ENCODE assay signal across 19 cellular contexts in the genomic region with DNA sequence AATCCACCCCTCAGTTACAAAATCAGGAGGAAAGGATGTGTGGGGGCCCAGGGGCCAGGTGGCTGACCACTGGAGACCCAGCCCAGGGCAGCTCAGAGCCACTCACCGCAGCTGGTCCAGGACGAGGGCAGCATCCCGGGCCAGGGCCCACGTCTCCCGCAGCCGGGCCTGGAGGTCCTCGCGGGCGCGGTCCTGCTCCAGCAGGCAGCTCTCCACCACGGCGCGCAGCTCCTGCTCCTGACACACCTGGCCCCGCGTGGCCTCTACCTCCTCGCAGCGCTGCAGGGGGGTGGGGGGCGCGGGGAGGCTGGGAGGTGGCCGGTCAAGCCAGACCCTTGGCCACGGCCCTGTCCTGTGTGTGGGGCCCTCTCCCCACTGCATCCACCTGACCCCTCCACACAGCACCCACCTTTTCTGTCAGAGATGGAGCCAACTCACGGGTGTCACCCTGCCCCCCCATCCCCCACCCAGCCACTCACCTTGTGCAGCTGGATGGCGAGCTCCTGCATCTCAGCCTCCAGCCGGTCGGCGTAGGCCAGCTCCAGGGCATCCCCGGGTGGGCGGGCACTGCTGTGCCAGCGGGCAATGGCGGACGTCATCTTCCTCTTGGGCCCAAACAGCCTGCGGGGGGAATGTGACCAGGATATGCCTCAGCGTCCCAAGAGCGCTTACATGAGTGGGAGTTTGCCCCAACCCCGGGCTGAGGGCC. TPM values are rescaled to one million over a fixed set of nuclear protein-coding genes. Genes with fewer than 3 reads are reported as not detected.
DNase-seq lines count a peak whose midpoint lies in the region; ATAC-seq, FAIRE-seq and TF ChIP-seq lines count a peak whose summit lies in the region.
"Had no signal": no experiment of that assay in that cellular context is flagged by ENCODE, and none has a peak within 500 bp of the region (broad histone marks: within the 10 kb centered on the region; RNA-seq: fewer than 3 reads in every experiment).

No MANE protein-coding gene starts in this region.

- WGBS in SK-N-SH (ENCODE audit: low lambda C conversion rate), result 95% methylated on average over 19 of the region's 35 CpGs
- 90 to 95% (median 93%) methylated on average over 19 to 35 of the region's 35 CpGs for WGBS in spleen, 5 donors

- peaks cover 0 to 14% of the 10 kb centered on the region in 2 experiments; a peak in 1 of 4 replicates for H3K4me1 ChIP-seq in SK-N-SH (ENCODE audit: control insufficient read depth in 1 of 2, insufficient read depth in 2 of 2, low read depth in 1 of 2, low read length in 1 of 2)
- H3K4me1 ChIP-seq in RWPE2 (ENCODE audit: insufficient read depth, poor library complexity, severe bottlenecking), result no peaks in the 10 kb centered on the region
- H3K4me1 ChIP-seq in kidney (ENCODE audit: control insufficient read depth in 1 of 2, insufficient read depth in 1 of 2, low read depth in 1 of 2, low read length in 2 of 2), result peaks cover 19 to 35% of the 10 kb centered on the region in 2 donors
- peaks cover 4 to 24% (median 20%) of the 10 kb centered on the region in 6 donors for H3K4me1 ChIP-seq in spleen

- H3K4me3 ChIP-seq in SK-N-SH (ENCODE audit: low read depth in 2 of 2, low read length in 1 of 2) (no peak overlapping the region), RWPE2 (ENCODE audit: severe bottlenecking) (no peak overlapping the region), kidney (ENCODE audit: low read length in 2 of 2) (no peak overlapping the region), spleen (no peak overlapping the region)
- H3K4me3 ChIP-seq: MG63 had no signal

- no peaks in the 10 kb centered on the region for H4K20me1 ChIP-seq in SK-N-SH (ENCODE audit: insufficient read depth)

- no peak for FAIRE-seq in kidney (lab: Jason Lieb, UNC)

- H3K27ac Mint-ChIP-seq in glutamatergic neuron (ENCODE audit: unreplicated experiment), result no peak overlapping the region
- H3K27ac Mint-ChIP-seq: H9 had no signal

- TF ChIP-seq RAD21 in SK-N-SH (IDR thresholded peaks at IDR 0.05; ENCODE audit: low read length), result no peak

- DNase-seq in SK-N-SH (peak; percentile 32), RWPE2 (ENCODE audit: low spot score) (peak; percentile 66), kidney (peak; percentile 77), spleen (peak; percentile 73), glutamatergic neuron (no peak), NCI-H345 treated with DMSO at 0.1 percent for 48 hours (lab: John Stamatoyannopoulos, UW; ENCODE audit: unreplicated experiment) (no peak), G401 (ENCODE audit: low spot score) (no peak)
- DNase-seq: C1 segment of cervical spinal cord, DND-41, GDM1, H9, Karpas-422, MG63, NCI-H2227 treated with DMSO at 0.1 percent for 48 hours, NCI-H524 treated with DMSO at 0.1 percent for 48 hours, SHP77 had no signal

- intact Hi-C loops in kidney (cut with DNase I), result no loop called here
- intact Hi-C loops in spleen (cut with DNase I; ENCODE audit: low total_unique reads), result no loop called here

- TF ChIP-seq CTCF in SK-N-SH (IDR thresholded peaks at IDR 0.05), result no peak
- no peak for TF ChIP-seq CTCF in RWPE2 (IDR thresholded peaks at IDR 0.05; ENCODE audit: poor library complexity, severe bottlenecking)
- no peak for TF ChIP-seq CTCF in kidney (IDR thresholded peaks at IDR 0.05; ENCODE audit: borderline replicate concordance, extremely low read depth, insufficient read depth)
- TF ChIP-seq CTCF in spleen (IDR thresholded peaks at IDR 0.05 in 8 of 11, conservative IDR thresholded peaks at IDR 0.05 in 3 of 11), result no peak
- no peak for TF ChIP-seq CTCF in glutamatergic neuron (IDR thresholded peaks at IDR 0.05; ENCODE audit: partially characterized antibody, unreplicated experiment)

- peaks cover 11% of the 10 kb centered on the region for H3K79me2 ChIP-seq in SK-N-SH (ENCODE audit: insufficient read depth)

- H3F3A ChIP-seq in SK-N-SH (replicated peaks; ENCODE audit: insufficient read depth), result peaks cover 13% of the 10 kb centered on the region

- TF ChIP-seq EP300 in SK-N-SH (IDR thresholded peaks at IDR 0.05; ENCODE audit: borderline replicate concordance in 1 of 2, low read depth in 1 of 2, low read length in 1 of 2), result no peak

- no peak for TF ChIP-seq POLR2A in spleen (IDR thresholded peaks at IDR 0.05)

- no peak overlapping the region for H3K4me3 Mint-ChIP-seq in glutamatergic neuron (ENCODE audit: unreplicated experiment)
- H3K4me3 Mint-ChIP-seq: H9 had no signal

- H3K9ac ChIP-seq in SK-N-SH, result no peak overlapping the region
- no peak overlapping the region for H3K9ac ChIP-seq in kidney (ENCODE audit: low read length in 2 of 2)

- H3K27me3 ChIP-seq in SK-N-SH (ENCODE audit: insufficient read depth), result no peaks in the 10 kb centered on the region
- H3K27me3 ChIP-seq in RWPE2 (ENCODE audit: insufficient read depth, poor library complexity, severe bottlenecking), result no peaks in the 10 kb centered on the region
- H3K27me3 ChIP-seq in spleen (replicated peaks in 1 of 7), result no peaks in the 10 kb centered on the region
- H3K27me3 ChIP-seq: MG63 had no signal

- H3K36me3 ChIP-seq in SK-N-SH (replicated peaks in 1 of 2; ENCODE audit: control insufficient read depth in 1 of 2, insufficient read depth in 2 of 2, low read length in 1 of 2) (peaks cover 13 to 76% of the 10 kb centered on the region in 2 experiments), RWPE2 (ENCODE audit: low read depth) (peaks cover 47% of the 10 kb centered on the region), kidney (ENCODE audit: control insufficient read depth in 1 of 2, insufficient read depth in 2 of 2, low read length in 2 of 2) (peaks cover 16 to 35% of the 10 kb centered on the region in 2 donors), spleen (peaks cover 0 to 86% (median 69%) of the 10 kb centered on the region in 6 donors)

- H3K27me3 Mint-ChIP-seq in glutamatergic neuron (ENCODE audit: unreplicated experiment), result peaks cover 10% of the 10 kb centered on the region

- H3K4me2 ChIP-seq in SK-N-SH, result no peak overlapping the region

- ATAC-seq in SK-N-SH treated with all-trans-retinoic acid at 6 μM for 48 hours (no peak), RWPE2 (ENCODE audit: low read depth) (no peak)
- ATAC-seq: Panc1 had no signal

- H3K36me3 Mint-ChIP-seq in glutamatergic neuron (ENCODE audit: unreplicated experiment), result peaks cover 7% of the 10 kb centered on the region

- H2AFZ ChIP-seq in SK-N-SH (ENCODE audit: low read depth), result no peak overlapping the region

- CTCF ChIA-PET in SK-N-SH (lab: Yijun Ruan, JAX), result no interaction called here

- no peaks in the 10 kb centered on the region for H3K9me2 ChIP-seq in SK-N-SH

- H3K27ac ChIP-seq in SK-N-SH (ENCODE audit: low read depth in 2 of 2, low read length in 1 of 2) (no peak overlapping the region), RWPE2 (ENCODE audit: poor library complexity, severe bottlenecking) (no peak overlapping the region), kidney (ENCODE audit: low read depth in 2 of 2, low read length in 2 of 2) (no peak overlapping the region), spleen (no peak overlapping the region)
- H3K27ac ChIP-seq: 22Rv1 had no signal

- H3K9me3 ChIP-seq in SK-N-SH (no peaks in the 10 kb centered on the region), RWPE2 (ENCODE audit: severe bottlenecking) (no peaks in the 10 kb centered on the region), kidney (ENCODE audit: control insufficient read depth in 1 of 2, low read length in 2 of 2) (no peaks in the 10 kb centered on the region), spleen (no peaks in the 10 kb centered on the region)
- H3K9me3 ChIP-seq: MG63 had no signal

- H3K4me1 Mint-ChIP-seq in glutamatergic neuron (ENCODE audit: low read depth, unreplicated experiment), result no peaks in the 10 kb centered on the region
- H3K4me1 Mint-ChIP-seq: H9 had no signal

- POLR2A ChIA-PET in SK-N-SH (lab: Yijun Ruan, JAX), result interaction anchor here (0.6 to 1.1 kb wide), 2 partner anchors 123 to 137 kb away, joined by 3 to 4 read pairs; no protein-coding TSS in a partner anchor

- in situ Hi-C loops in G401 (cut with HindIII; ENCODE audit: low sequenced_read_pairs), result loop anchor here (25.0 kb wide), 1 partner anchor 186 kb away; no protein-coding TSS in a partner anchor

- peaks cover 13% of the 10 kb centered on the region for H3K9me3 Mint-ChIP-seq in glutamatergic neuron (ENCODE audit: unreplicated experiment)
- H3K9me3 Mint-ChIP-seq: H9 had no signal

TF ChIP-seq in SK-N-SH, 30 proteins besides CTCF, POLR2A, EP300 and RAD21 (continues in another document):
- TF ChIP-seq, protein P1, sequence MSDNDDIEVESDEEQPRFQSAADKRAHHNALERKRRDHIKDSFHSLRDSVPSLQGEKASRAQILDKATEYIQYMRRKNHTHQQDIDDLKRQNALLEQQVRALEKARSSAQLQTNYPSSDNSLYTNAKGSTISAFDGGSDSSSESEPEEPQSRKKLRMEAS (IDR thresholded peaks at IDR 0.05; ENCODE audit: low read depth), result no peak

TF ChIP-seq in SK-N-SH treated with all-trans-retinoic acid at 6 μM for 48 hours, 23 proteins besides CTCF, POLR2A, EP300 and RAD21 (continues in another document):
- TF ChIP-seq TCF4 (CRISPR knock-in tag; IDR thresholded peaks at IDR 0.05; ENCODE audit: borderline replicate concordance), result no peak
- no peak for TF ChIP-seq BACH2 (CRISPR knock-in tag; IDR thresholded peaks at IDR 0.05; ENCODE audit: borderline replicate concordance)

RNA-seq across cellular contexts. Expression of a gene that starts 5.1 kb away (rescaled TPM):
- polyA plus RNA-seq in SK-N-SH (2012; rRNA removed), result 45.8 and 45.9 TPM in 2 replicates
- polyA plus RNA-seq in SK-N-SH (2012; cell fraction: cytosol; rRNA removed), result 28.8 and 35.6 TPM in 2 replicates
- 52.3 and 65.9 TPM in 2 replicates for polyA plus RNA-seq in SK-N-SH (2012; cell fraction: nucleus; rRNA removed)
- total RNA-seq in kidney, result 30.6 TPM
- polyA plus RNA-seq in kidney (ENCODE audit: insufficient read depth, low read depth, low replicate concordance), result 69.4 TPM
- total RNA-seq in spleen, result 10 to 100 TPM; 26.2 to 37.4 (median 27.6) TPM
- 10 to 100 TPM; 29.0 to 47.2 (median 38.8) TPM for polyA plus RNA-seq in spleen
- 34.3 TPM for total RNA-seq in glutamatergic neuron (ENCODE audit: unreplicated experiment)
- total RNA-seq in G401 (2014; rRNA removed; shearing (Covaris generic)), result 71.5 and 89.1 TPM in 2 replicates

RNA-seq across cellular contexts. Expression of a gene that starts 35.6 kb away (rescaled TPM):
- polyA plus RNA-seq in SK-N-SH (2012; rRNA removed) (42.2 and 43.9 TPM in 2 replicates), kidney (ENCODE audit: insufficient read depth, low read depth, low replicate concordance) (20.7 TPM), spleen (10 to 100 TPM; 15.3 to 29.5 (median 26.2) TPM)
- 15.6 and 21.8 TPM in 2 replicates for polyA plus RNA-seq in SK-N-SH (2012; cell fraction: cytosol; rRNA removed)
- 145 and 161 TPM in 2 replicates for polyA plus RNA-seq in SK-N-SH (2012; cell fraction: nucleus; rRNA removed)
- total RNA-seq in kidney (27.6 TPM), spleen (10 to 100 TPM; 12.5 to 27.6 (median 21.8) TPM), glutamatergic neuron (ENCODE audit: unreplicated experiment) (43.5 TPM)
- total RNA-seq in G401 (2014; rRNA removed; shearing (Covaris generic)), result 12.8 and 18.0 TPM in 2 replicates

RNA-seq across cellular contexts. Expression of a gene that starts 35.9 kb away (rescaled TPM):
- polyA plus RNA-seq in SK-N-SH (2012; rRNA removed), result 2.4 and 3.1 TPM in 2 replicates
- 1.7 and 2.1 TPM in 2 replicates for polyA plus RNA-seq in SK-N-SH (2012; cell fraction: cytosol; rRNA removed)
- 2.5 and 3.1 TPM in 2 replicates for polyA plus RNA-seq in SK-N-SH (2012; cell fraction: nucleus; rRNA removed)
- total RNA-seq in kidney, result 1.8 TPM
- polyA plus RNA-seq in kidney (ENCODE audit: insufficient read depth, low read depth, low replicate concordance), result 4.0 TPM
- 1 to 10 TPM in 1 of 7 donors, under 1 TPM in 3, not detected in 3; 0.57 to 1.2 (median 0.74) TPM for total RNA-seq in spleen
- polyA plus RNA-seq in spleen, result under 1 TPM; 0.17 to 0.35 (median 0.30) TPM
- total RNA-seq in glutamatergic neuron (ENCODE audit: unreplicated experiment), result 0.59 TPM
- not detected in 2 replicates for total RNA-seq in G401 (2014; rRNA removed; shearing (Covaris generic))

Comparison
In these comparisons a context has a peak if more than half of its experiments do, and no peak if none do; other contexts are left out.
1. DNase-seq: peak in SK-N-SH (single experiment), RWPE2 (single experiment), kidney (single experiment) and spleen (single experiment); none in glutamatergic neuron (single experiment), NCI-H345 treated with DMSO at 0.1 percent for 48 hours (single experiment) and G401 (single experiment).